ENCODE assay signal across 13 cellular contexts in genomic region chr12:9365296-9365695, GRCh38.
A peak's percentile ranks its signal among the peaks of the same experiment; 100 is the strongest.
DNase-seq lines count a peak whose midpoint lies in the region; ATAC-seq lines count a peak whose summit lies in the region.
"Had no signal": no experiment of that assay in that cellular context is flagged by ENCODE, and none has a peak within 500 bp of the region (broad histone marks: within the 10 kb centered on the region; RNA-seq: fewer than 3 reads in every experiment).

No MANE protein-coding gene starts in this region.

- H3K36me3 ChIP-seq in CD4-positive, CD25-positive, alpha-beta regulatory T cell (ENCODE audit: control insufficient read depth, insufficient read depth, low read length), result no peaks in the 10 kb centered on the region
- no peaks in the 10 kb centered on the region for H3K36me3 ChIP-seq in HUES48 (ENCODE audit: control insufficient read depth, insufficient read depth, low read length)
- no peaks in the 10 kb centered on the region for H3K36me3 ChIP-seq in adipocyte (ENCODE audit: control insufficient read depth, insufficient read depth, low read length, severe bottlenecking)
- H3K36me3 ChIP-seq: cardiac muscle cell, thyroid gland had no signal

- no peak for DNase-seq in CD4-positive, CD25-positive, alpha-beta regulatory T cell
- peak; percentile 6 for DNase-seq in adipocyte (ENCODE audit: low read depth)
- DNase-seq in immature natural killer cell, result no peak
- DNase-seq in NCI-H2196 (lab: John Stamatoyannopoulos, UW; ENCODE audit: unreplicated experiment), result no peak
- no peak for DNase-seq in GDM1 (lab: John Stamatoyannopoulos, UW)
- DNase-seq in stimulated activated CD4-positive, alpha-beta T cell treated with anti-CD3 and anti-CD28 coated beads, Interleukin-1b, Interleukin-23, amount 100 ng/mL, for 48 hours, result no peak
- DNase-seq: COR-L47, NCI-H1105 treated with DMSO at 0.1 percent for 48 hours, NCI-H524 treated with DMSO at 0.1 percent for 48 hours, thyroid gland had no signal

- peaks cover 22% of the 10 kb centered on the region for H3K4me1 ChIP-seq in CD4-positive, CD25-positive, alpha-beta regulatory T cell (ENCODE audit: control insufficient read depth, insufficient read depth, low read length, poor library complexity, severe bottlenecking)
- peaks cover 30% of the 10 kb centered on the region for H3K4me1 ChIP-seq in HUES48 (ENCODE audit: control insufficient read depth, insufficient read depth, low read length)
- no peaks in the 10 kb centered on the region for H3K4me1 ChIP-seq in adipocyte (ENCODE audit: control insufficient read depth, insufficient read depth, low read length)
- H3K4me1 ChIP-seq: thyroid gland had no signal

- H3K27me3 ChIP-seq in CD4-positive, CD25-positive, alpha-beta regulatory T cell (ENCODE audit: control insufficient read depth, insufficient read depth, low read length), result no peaks in the 10 kb centered on the region
- H3K27me3 ChIP-seq in HUES48 (ENCODE audit: control insufficient read depth, insufficient read depth, low read length) (no peaks in the 10 kb centered on the region), adipocyte (replicated peaks; ENCODE audit: control insufficient read depth, insufficient read depth, low read length) (peaks cover 22% of the 10 kb centered on the region)
- H3K27me3 ChIP-seq: cardiac muscle cell, thyroid gland had no signal

- no peak overlapping the region for H3K27ac ChIP-seq in CD4-positive, CD25-positive, alpha-beta regulatory T cell (ENCODE audit: insufficient read depth, low read length, poor library complexity, severe bottlenecking)
- peak overlapping the region; percentile 85 for H3K27ac ChIP-seq in HUES48 (ENCODE audit: low read depth, low read length)
- H3K27ac ChIP-seq: cardiac muscle cell, thyroid gland had no signal

- no peaks in the 10 kb centered on the region for H3K9me3 Mint-ChIP-seq in CD4-positive, CD25-positive, alpha-beta regulatory T cell
- no peaks in the 10 kb centered on the region for H3K9me3 Mint-ChIP-seq in immature natural killer cell

- H3K27me3 Mint-ChIP-seq in CD4-positive, CD25-positive, alpha-beta regulatory T cell, result no peaks in the 10 kb centered on the region
- peaks cover 2 to 11% (median 4%) of the 10 kb centered on the region in 3 donors for H3K27me3 Mint-ChIP-seq in immature natural killer cell (ENCODE audit: low read depth in 3 of 3)

- H3K4me1 Mint-ChIP-seq in CD4-positive, CD25-positive, alpha-beta regulatory T cell, result peaks cover 17 to 30% (median 23%) of the 10 kb centered on the region in 4 donors
- peaks cover 26 to 33% of the 10 kb centered on the region in 2 donors for H3K4me1 Mint-ChIP-seq in immature natural killer cell

- H3K9ac ChIP-seq in HUES48 (ENCODE audit: low read depth, low read length), result no peak overlapping the region
- H3K9ac ChIP-seq in adipocyte (ENCODE audit: low read length), result no peak overlapping the region

- H3K4me3 Mint-ChIP-seq in CD4-positive, CD25-positive, alpha-beta regulatory T cell, result peak overlapping the region in 3 of 4 donors; percentile 57 to 67 (median 64)
- peak overlapping the region in 4 of 5 donors; percentile 40 to 76 (median 66) for H3K4me3 Mint-ChIP-seq in immature natural killer cell

- peak overlapping the region in 2 of 3 donors; percentile 23 to 82 for H3K27ac Mint-ChIP-seq in CD4-positive, CD25-positive, alpha-beta regulatory T cell
- H3K27ac Mint-ChIP-seq in immature natural killer cell, result peak overlapping the region in 4 of 6 donors; percentile 21 to 63 (median 40)

- ATAC-seq in CD4-positive, CD25-positive, alpha-beta regulatory T cell (ENCODE audit: low read depth in 2 of 2), result no peak
- no peak for ATAC-seq in GM18498 (IDR thresholded peaks at IDR 0.05; ENCODE audit: unreplicated experiment)

- H3K36me3 Mint-ChIP-seq in CD4-positive, CD25-positive, alpha-beta regulatory T cell, result peaks cover 10% of the 10 kb centered on the region
- H3K36me3 Mint-ChIP-seq in immature natural killer cell, result peaks cover 0 to 3% (median 0%) of the 10 kb centered on the region in 3 donors

- peak overlapping the region; percentile 73 for H3K4me3 ChIP-seq in CD4-positive, CD25-positive, alpha-beta regulatory T cell (ENCODE audit: low read depth, low read length)
- H3K4me3 ChIP-seq in HUES48 (ENCODE audit: low read depth, low read length), result no peak overlapping the region
- no peak overlapping the region for H3K4me3 ChIP-seq in adipocyte (ENCODE audit: low read length)
- H3K4me3 ChIP-seq: cardiac muscle cell, thyroid gland had no signal

- no peaks in the 10 kb centered on the region for H3K9me3 ChIP-seq in CD4-positive, CD25-positive, alpha-beta regulatory T cell (ENCODE audit: control insufficient read depth in 2 of 2, low read length in 2 of 2)
- H3K9me3 ChIP-seq in HUES48 (ENCODE audit: control insufficient read depth, insufficient read depth, low read length) (no peaks in the 10 kb centered on the region), adipocyte (ENCODE audit: control insufficient read depth, low read length) (no peaks in the 10 kb centered on the region)
- H3K9me3 ChIP-seq: thyroid gland had no signal
